In the genomic region with DNA sequence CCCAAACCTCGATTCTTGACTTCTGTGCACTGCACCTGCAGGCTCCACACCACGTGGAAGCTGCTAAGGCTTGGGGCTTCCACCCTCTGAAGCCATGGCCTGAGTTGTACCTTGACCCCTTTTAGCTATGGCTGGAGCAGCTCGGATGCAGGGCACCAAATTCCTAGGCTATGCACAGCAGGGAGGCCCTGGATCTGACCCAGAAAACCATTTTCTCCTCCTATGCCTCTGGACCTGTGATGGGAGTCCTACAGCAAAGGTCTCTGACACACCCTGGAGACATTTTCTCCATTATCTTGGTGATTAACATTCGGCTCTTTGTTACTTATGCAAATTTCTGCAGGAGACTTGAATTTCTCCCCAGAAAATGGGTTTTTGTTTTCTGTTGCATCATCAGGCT, we compare ENCODE assay signal across 8 cellular contexts.
"Had no signal": no experiment of that assay in that cellular context is flagged by ENCODE, and none has a peak within 500 bp of the region (broad histone marks: within the 10 kb centered on the region; RNA-seq: fewer than 3 reads in every experiment).

No MANE protein-coding gene starts in this region.

- DNase-seq: IMR-90, KBM-7, KG1 had no signal

- H3K4me3 ChIP-seq: K562 had no signal

- H3K4me2 ChIP-seq: KMS-11 had no signal

- ATAC-seq: HepG2, K562 had no signal

- H3K27ac ChIP-seq: HL-60, KMS-11 had no signal

- FAIRE-seq: HepG2, HTR-8/SVneo, K562 had no signal

- H3K9ac ChIP-seq: KMS-11 had no signal
